1 cellular context compared by ENCODE assay signal in genomic region chr13:109568273-109568900, GRCh38.
TF ChIP-seq lines count a peak whose summit lies in the region.

No MANE protein-coding gene starts in this region.

TF ChIP-seq in A549, 52 proteins besides CTCF, POLR2A, EP300 and RAD21 (continued from another document):
- TF ChIP-seq, protein P1, sequence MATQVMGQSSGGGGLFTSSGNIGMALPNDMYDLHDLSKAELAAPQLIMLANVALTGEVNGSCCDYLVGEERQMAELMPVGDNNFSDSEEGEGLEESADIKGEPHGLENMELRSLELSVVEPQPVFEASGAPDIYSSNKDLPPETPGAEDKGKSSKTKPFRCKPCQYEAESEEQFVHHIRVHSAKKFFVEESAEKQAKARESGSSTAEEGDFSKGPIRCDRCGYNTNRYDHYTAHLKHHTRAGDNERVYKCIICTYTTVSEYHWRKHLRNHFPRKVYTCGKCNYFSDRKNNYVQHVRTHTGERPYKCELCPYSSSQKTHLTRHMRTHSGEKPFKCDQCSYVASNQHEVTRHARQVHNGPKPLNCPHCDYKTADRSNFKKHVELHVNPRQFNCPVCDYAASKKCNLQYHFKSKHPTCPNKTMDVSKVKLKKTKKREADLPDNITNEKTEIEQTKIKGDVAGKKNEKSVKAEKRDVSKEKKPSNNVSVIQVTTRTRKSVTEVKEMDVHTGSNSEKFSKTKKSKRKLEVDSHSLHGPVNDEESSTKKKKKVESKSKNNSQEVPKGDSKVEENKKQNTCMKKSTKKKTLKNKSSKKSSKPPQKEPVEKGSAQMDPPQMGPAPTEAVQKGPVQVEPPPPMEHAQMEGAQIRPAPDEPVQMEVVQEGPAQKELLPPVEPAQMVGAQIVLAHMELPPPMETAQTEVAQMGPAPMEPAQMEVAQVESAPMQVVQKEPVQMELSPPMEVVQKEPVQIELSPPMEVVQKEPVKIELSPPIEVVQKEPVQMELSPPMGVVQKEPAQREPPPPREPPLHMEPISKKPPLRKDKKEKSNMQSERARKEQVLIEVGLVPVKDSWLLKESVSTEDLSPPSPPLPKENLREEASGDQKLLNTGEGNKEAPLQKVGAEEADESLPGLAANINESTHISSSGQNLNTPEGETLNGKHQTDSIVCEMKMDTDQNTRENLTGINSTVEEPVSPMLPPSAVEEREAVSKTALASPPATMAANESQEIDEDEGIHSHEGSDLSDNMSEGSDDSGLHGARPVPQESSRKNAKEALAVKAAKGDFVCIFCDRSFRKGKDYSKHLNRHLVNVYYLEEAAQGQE (IDR thresholded peaks at IDR 0.05): no peak
